20 cellular contexts compared by ENCODE assay signal in genomic region chr2:48722391-48722790, GRCh38. TPM values are rescaled to one million over a fixed set of nuclear protein-coding genes. Genes with fewer than 3 reads are reported as not detected.
DNase-seq lines count a peak whose midpoint lies in the region; ATAC-seq and TF ChIP-seq lines count a peak whose summit lies in the region.
"Had no signal": no experiment of that assay in that cellular context is flagged by ENCODE, and none has a peak within 500 bp of the region (broad histone marks: within the 10 kb centered on the region; RNA-seq: fewer than 3 reads in every experiment).

No MANE protein-coding gene starts in this region.

- H3K79me1 ChIP-seq in IMR-90 (ENCODE audit: low read depth in 1 of 2, low read length in 2 of 2) (no peaks in the 10 kb centered on the region), mesenchymal stem cell (replicated peaks; ENCODE audit: low read length, poor library complexity, severe bottlenecking) (no peaks in the 10 kb centered on the region)

- H2AK5ac ChIP-seq in IMR-90 (ENCODE audit: low read depth, low read length) (peak overlapping the region; percentile 73), mesenchymal stem cell (ENCODE audit: low read length, severe bottlenecking) (no peak overlapping the region)

- H3K23ac ChIP-seq in IMR-90 (ENCODE audit: low read depth, low read length), result peak overlapping the region; percentile 39; the same call in 1 of the 2 replicates
- no peak overlapping the region for H3K23ac ChIP-seq in mesenchymal stem cell (ENCODE audit: low read length in 2 of 2)

- WGBS in IMR-90 (ENCODE audit: extremely low coverage in 2 of 2, insufficient read length in 1 of 2), 2 experiments, result no CpG with 5 or more reads among the region's 1 CpG
- 88% methylated on average over 1 of the region's 1 CpG for WGBS in mesenchymal stem cell
- WGBS in thyroid gland, 2 donors, result 68% methylated on average over 1 of the region's 1 CpG
- WGBS in testis, 2 donors, result 95 to 100% methylated on average over 1 of the region's 1 CpG

- H3K27ac ChIP-seq in IMR-90 (ENCODE audit: insufficient read depth, low read length) (peak overlapping the region; percentile 95), epithelial cell of prostate (peak overlapping the region; percentile 81), mesenchymal stem cell (ENCODE audit: low read length, poor library complexity, severe bottlenecking) (no peak overlapping the region), thyroid gland (no peak overlapping the region), Peyer's patch (no peak overlapping the region), testis (no peak overlapping the region)
- H3K27ac ChIP-seq: BLaER1 treated with 17β-estradiol and CSF1 and Interleukin-3, amounts not matched to agents 10 nM and 100 nM; SJCRH30 had no signal

- no peak overlapping the region for H2AK9ac ChIP-seq in IMR-90 (replicated peaks; ENCODE audit: low read depth, low read length, poor library complexity)

- no peaks in the 10 kb centered on the region for H3K27me3 ChIP-seq in IMR-90 (ENCODE audit: control insufficient read depth, insufficient read depth, low read length)
- no peaks in the 10 kb centered on the region for H3K27me3 ChIP-seq in mesenchymal stem cell (ENCODE audit: control insufficient read depth in 1 of 2, insufficient read depth in 1 of 2, low read length in 2 of 2)
- H3K27me3 ChIP-seq in thyroid gland, result no peaks in the 10 kb centered on the region
- no peaks in the 10 kb centered on the region for H3K27me3 ChIP-seq in Peyer's patch
- H3K27me3 ChIP-seq in testis, result no peaks in the 10 kb centered on the region
- H3K27me3 ChIP-seq: BLaER1 treated with 17β-estradiol and CSF1 and Interleukin-3, amounts not matched to agents 10 nM and 100 nM had no signal

- H2BK15ac ChIP-seq in IMR-90 (ENCODE audit: low read depth, low read length) (peak overlapping the region; percentile 39; the same call in 2 of the 3 replicates), mesenchymal stem cell (ENCODE audit: low read depth, poor library complexity, severe bottlenecking) (no peak overlapping the region)

- CTCF ChIA-PET in IMR-90 (lab: Yijun Ruan, JAX), result interaction anchor here (1.8 kb wide), 1 partner anchor 15 kb away, joined by 4 read pairs; no protein-coding TSS in a partner anchor

- H3K9me3 ChIP-seq in IMR-90 (ENCODE audit: control insufficient read depth, insufficient read depth, low read length) (no peaks in the 10 kb centered on the region), mesenchymal stem cell (ENCODE audit: control insufficient read depth, low read length) (no peaks in the 10 kb centered on the region), thyroid gland (no peaks in the 10 kb centered on the region), Peyer's patch (no peaks in the 10 kb centered on the region), testis (no peaks in the 10 kb centered on the region)
- H3K9me3 ChIP-seq: BLaER1 treated with 17β-estradiol and CSF1 and Interleukin-3, amounts not matched to agents 10 nM and 100 nM; SJCRH30 had no signal

- TF ChIP-seq CTCF in IMR-90 (conservative IDR thresholded peaks at IDR 0.05; ENCODE audit: low read depth, low read length), result no peak
- TF ChIP-seq CTCF in thyroid gland (IDR thresholded peaks at IDR 0.05), result no peak
- no peak for TF ChIP-seq CTCF in Peyer's patch (IDR thresholded peaks at IDR 0.05)
- TF ChIP-seq CTCF in testis (IDR thresholded peaks at IDR 0.05), result no peak

- H3K4me1 ChIP-seq in IMR-90 (ENCODE audit: control insufficient read depth, insufficient read depth, low read length) (peaks cover 18% of the 10 kb centered on the region), mesenchymal stem cell (ENCODE audit: control insufficient read depth, insufficient read depth, low read depth, low read length) (peaks cover 3% of the 10 kb centered on the region), thyroid gland (peaks cover 7 to 43% of the 10 kb centered on the region in 2 donors), Peyer's patch (no peaks in the 10 kb centered on the region), testis (no peaks in the 10 kb centered on the region)
- H3K4me1 ChIP-seq: BLaER1 treated with 17β-estradiol and CSF1 and Interleukin-3, amounts not matched to agents 10 nM and 100 nM; SJCRH30 had no signal

- no peaks in the 10 kb centered on the region for H3K9me1 ChIP-seq in IMR-90 (ENCODE audit: insufficient read depth, low read length)

- POLR2A ChIA-PET in IMR-90 (lab: Charles Lee; ENCODE audit: unreplicated experiment), result no interaction called here

- peak overlapping the region; percentile 91 for H2BK5ac ChIP-seq in IMR-90 (ENCODE audit: low read depth, low read length, poor library complexity, severe bottlenecking)
- no peak overlapping the region for H2BK5ac ChIP-seq in mesenchymal stem cell (ENCODE audit: low read depth, low read length, poor library complexity, severe bottlenecking)

- no peak overlapping the region for H3K4me2 ChIP-seq in IMR-90 (ENCODE audit: low read depth, low read length)
- H3K4me2 ChIP-seq in mesenchymal stem cell (ENCODE audit: low read length, poor library complexity, severe bottlenecking), result no peak overlapping the region
- H3K4me2 ChIP-seq: BLaER1 treated with 17β-estradiol and CSF1 and Interleukin-3, amounts not matched to agents 10 nM and 100 nM had no signal

- H2BK12ac ChIP-seq in mesenchymal stem cell (ENCODE audit: low read length in 2 of 2), result no peak overlapping the region

- H3K9ac ChIP-seq in IMR-90 (ENCODE audit: low read depth, low read length) (no peak overlapping the region; the same call in 1 of the 2 replicates), mesenchymal stem cell (ENCODE audit: low read length) (peak overlapping the region; percentile 35)
- H3K9ac ChIP-seq: BLaER1 treated with 17β-estradiol and CSF1 and Interleukin-3, amounts not matched to agents 10 nM and 100 nM had no signal

- in situ Hi-C loops in IMR-90 (cut with MboI; ENCODE audit: low sequenced_read_pairs), result no loop called here

- H4K8ac ChIP-seq in IMR-90 (ENCODE audit: low read depth in 2 of 2, low read length in 2 of 2) (peak overlapping the region; percentile 73 to 77; a peak in 3 of 4 replicates), mesenchymal stem cell (ENCODE audit: low read length) (no peak overlapping the region)

- peak overlapping the region; percentile 67; the same call in 1 of the 2 replicates for H3K56ac ChIP-seq in IMR-90 (ENCODE audit: extremely low read depth, insufficient read depth, low read length)

- H2BK20ac ChIP-seq in IMR-90 (ENCODE audit: low read depth, low read length), result peak overlapping the region; percentile 78

- no peaks in the 10 kb centered on the region for H3K36me3 ChIP-seq in IMR-90 (ENCODE audit: control insufficient read depth, insufficient read depth, low read length)
- H3K36me3 ChIP-seq in mesenchymal stem cell (ENCODE audit: control insufficient read depth in 1 of 2, insufficient read depth in 2 of 2, low read depth in 1 of 2, low read length in 2 of 2), result no peaks in the 10 kb centered on the region
- no peaks in the 10 kb centered on the region for H3K36me3 ChIP-seq in thyroid gland
- no peaks in the 10 kb centered on the region for H3K36me3 ChIP-seq in Peyer's patch
- no peaks in the 10 kb centered on the region for H3K36me3 ChIP-seq in testis (ENCODE audit: low read depth, missing control alignments)
- H3K36me3 ChIP-seq: BLaER1 treated with 17β-estradiol and CSF1 and Interleukin-3, amounts not matched to agents 10 nM and 100 nM; SJCRH30 had no signal

- H3K18ac ChIP-seq in IMR-90 (ENCODE audit: low read depth, low read length), result peak overlapping the region; percentile 98
- no peak overlapping the region for H3K18ac ChIP-seq in mesenchymal stem cell (ENCODE audit: low read depth in 1 of 2, low read length in 2 of 2)

- peak overlapping the region; percentile 89 for H3K4ac ChIP-seq in IMR-90 (ENCODE audit: low read depth, low read length)
- no peak overlapping the region for H3K4ac ChIP-seq in mesenchymal stem cell (ENCODE audit: low read depth in 1 of 2, low read length in 2 of 2)

- H4K91ac ChIP-seq in IMR-90 (ENCODE audit: insufficient read depth, low read depth, low read length), result peak overlapping the region; percentile 88
- no peak overlapping the region for H4K91ac ChIP-seq in mesenchymal stem cell (ENCODE audit: low read length)

- no peak for ATAC-seq in IMR-90 (ENCODE audit: low read depth)
- ATAC-seq in GM21528 (IDR thresholded peaks at IDR 0.05; ENCODE audit: low FRiP score, unreplicated experiment), result no peak
- ATAC-seq: CD8-positive, alpha-beta T cell; GM12878 had no signal

- peak overlapping the region; percentile 98 for H4K5ac ChIP-seq in IMR-90 (ENCODE audit: low read depth, low read length)

- BruUV-seq in IMR-90 (replicated peaks; lab: Mats Ljungman, UMichigan), result no TSS peak

- TF ChIP-seq RAD21 in IMR-90 (IDR thresholded peaks at IDR 0.05; ENCODE audit: low read length), result no peak

- no peaks in the 10 kb centered on the region for H4K20me1 ChIP-seq in IMR-90 (ENCODE audit: insufficient read depth, low read length)
- H4K20me1 ChIP-seq: BLaER1 treated with 17β-estradiol and CSF1 and Interleukin-3, amounts not matched to agents 10 nM and 100 nM had no signal

- no peak for TF ChIP-seq POLR2A in IMR-90 (IDR thresholded peaks at IDR 0.05; ENCODE audit: low read depth, low read length)
- TF ChIP-seq POLR2A in thyroid gland (IDR thresholded peaks at IDR 0.05), result no peak
- no peak for TF ChIP-seq POLR2A in Peyer's patch (IDR thresholded peaks at IDR 0.05)
- TF ChIP-seq POLR2A in testis (IDR thresholded peaks at IDR 0.05), result no peak

- H2AFZ ChIP-seq in IMR-90 (replicated peaks; ENCODE audit: low read length, poor library complexity) (no peak overlapping the region), mesenchymal stem cell (ENCODE audit: low read depth, low read length) (no peak overlapping the region)

- H2BK120ac ChIP-seq in IMR-90 (ENCODE audit: low read depth, low read length) (peak overlapping the region; percentile 77), mesenchymal stem cell (ENCODE audit: low read depth, low read length) (no peak overlapping the region)

- no peak overlapping the region for H3K4me3 ChIP-seq in IMR-90 (ENCODE audit: insufficient read depth, low read depth, low read length)
- H3K4me3 ChIP-seq in mesenchymal stem cell (ENCODE audit: insufficient read depth in 1 of 2, low read depth in 1 of 2, low read length in 2 of 2), result no peak overlapping the region
- no peak overlapping the region for H3K4me3 ChIP-seq in thyroid gland (replicated peaks in 1 of 3)
- no peak overlapping the region for H3K4me3 ChIP-seq in Peyer's patch
- H3K4me3 ChIP-seq in testis, result no peak overlapping the region
- H3K4me3 ChIP-seq: BLaER1 treated with 17β-estradiol and CSF1 and Interleukin-3, amounts not matched to agents 10 nM and 100 nM; GM12878; SJCRH30 had no signal

- intact Hi-C loops in IMR-90 (cut with micrococcal nuclease), result loop anchor here (2.0 to 10.0 kb wide), 3 partner anchors 122 to 522 kb away; no protein-coding TSS in a partner anchor
- intact Hi-C loops in thyroid gland (cut with DNase I), result loop anchor here (10.0 kb wide), 1 partner anchor 118 kb away; no protein-coding TSS in a partner anchor
- intact Hi-C loops in testis (cut with DNase I; ENCODE audit: low total_unique reads), result no loop called here

- dilution Hi-C loops in IMR-90 (cut with HindIII; ENCODE audit: low sequenced_read_pairs, unreplicated experiment), result no loop called here

- DNase-seq in IMR-90 (no peak), epithelial cell of prostate (ENCODE audit: low read depth, low spot score) (no peak), mesenchymal stem cell (no peak), thyroid gland (peak; percentile 31 to 35), Peyer's patch (no peak), islet precursor cell (no peak), testis (no peak)
- DNase-seq: CD8-positive, alpha-beta T cell; DND-41; Karpas-422; NCI-H1417 treated with DMSO at 0.1 percent for 48 hours; NCI-H187; NCI-H748 treated with DMSO at 0.1 percent for 48 hours; NK-92 treated with Interleukin-12 subunit alpha and Interleukin-12 subunit beta, amount 100 ng/mL, for 24 hours; SJCRH30 had no signal

- H3K14ac ChIP-seq in IMR-90 (replicated peaks; ENCODE audit: low read depth, low read length) (peak overlapping the region; percentile 87), mesenchymal stem cell (ENCODE audit: low read length in 2 of 2) (no peak overlapping the region)

RNA-seq across cellular contexts. Expression of gene LHCGR, which starts 33.1 kb away (rescaled TPM):
- total RNA-seq in IMR-90 (2012; rRNA removed), result under 0.01 and 0.18 TPM in 2 replicates
- polyA plus RNA-seq in IMR-90 (2012; rRNA removed), result 0.03 and 0.10 TPM in 2 replicates
- 0.01 TPM in 1 of 2 replicates, not detected in the other for polyA plus RNA-seq in IMR-90 (2012; cell fraction: cytosol; rRNA removed)
- 0.45 and 0.62 TPM in 2 replicates for polyA plus RNA-seq in IMR-90 (2012; cell fraction: nucleus; rRNA removed; ENCODE audit: low replicate concordance)
- polyA plus RNA-seq in mesenchymal stem cell (2013, experiment 1 of 2), result not detected
- not detected for polyA plus RNA-seq in mesenchymal stem cell (2013, experiment 2 of 2)
- 1 to 10 TPM in 2 of 4 donors, under 1 TPM in 2; 0.59 to 1.7 (median 1.1) TPM for total RNA-seq in thyroid gland
- total RNA-seq in Peyer's patch, result not detected
- total RNA-seq in testis, result 1 to 10 TPM; 1.5 to 7.5 TPM
- polyA plus RNA-seq in testis (ENCODE audit: insufficient read depth, low read depth, low replicate concordance), result 2.1 TPM
- total RNA-seq: A673; CD8-positive, alpha-beta T cell; MCF 10A; SJCRH30 had no signal

Comparison
In these comparisons a context has a peak if more than half of its experiments do, and no peak if none do; other contexts are left out.
1. DNase-seq: peak in thyroid gland (2 of 2); none in IMR-90 (single experiment), epithelial cell of prostate (single experiment), mesenchymal stem cell (single experiment), Peyer's patch (0 of 3), islet precursor cell (single experiment) and testis (single experiment).
2. H3K27ac ChIP-seq: peak in IMR-90 (single experiment) and epithelial cell of prostate (single experiment); none in mesenchymal stem cell (single experiment), thyroid gland (0 of 3), Peyer's patch (0 of 4) and testis (0 of 2).